Comparison of ENCODE assay signal across 7 cellular contexts in genomic region chr15:101388046-101388445, GRCh38.
"Had no signal": no experiment of that assay in that cellular context is flagged by ENCODE, and none has a peak within 500 bp of the region (broad histone marks: within the 10 kb centered on the region; RNA-seq: fewer than 3 reads in every experiment).

No MANE protein-coding gene starts in this region.

- ATAC-seq: HCT116, HepG2 had no signal

- DNase-seq: GM23248, GOT3, H7, HFFc6, KBM-7 had no signal

- FAIRE-seq: HepG2 had no signal
